In genomic region chr11:2137202-2138071, GRCh38 we compare ENCODE assay signal across 9 cellular contexts. TPM values are rescaled to one million over a fixed set of nuclear protein-coding genes. Genes with fewer than 3 reads are reported as not detected.
A peak's percentile ranks its signal among the peaks of the same experiment; 100 is the strongest.
DNase-seq lines count a peak whose midpoint lies in the region; ATAC-seq and TF ChIP-seq lines count a peak whose summit lies in the region.
"Had no signal": no experiment of that assay in that cellular context is flagged by ENCODE, and none has a peak within 500 bp of the region (broad histone marks: within the 10 kb centered on the region; RNA-seq: fewer than 3 reads in every experiment).

No MANE protein-coding gene starts in this region.

- no peak for TF ChIP-seq CTCF in CD8-positive, alpha-beta T cell (IDR thresholded peaks at IDR 0.05)
- TF ChIP-seq CTCF in epithelial cell of esophagus (IDR thresholded peaks at IDR 0.05; ENCODE audit: insufficient read depth, low read depth, low read length, missing control alignments) (no peak), neural cell (IDR thresholded peaks at IDR 0.05; ENCODE audit: poor library complexity, severe bottlenecking) (no peak)

- no peak overlapping the region for H3K27ac ChIP-seq in CD8-positive, alpha-beta T cell (ENCODE audit: low read depth, low read length)
- H3K27ac ChIP-seq in neural cell (ENCODE audit: low read length): no peak overlapping the region
- H3K27ac ChIP-seq: epithelial cell of prostate had no signal

- H3K9ac ChIP-seq in neural cell (ENCODE audit: low read length): no peak overlapping the region

- peaks cover 46% of the 10 kb centered on the region for H3K27me3 Mint-ChIP-seq in CD8-positive, alpha-beta T cell (ENCODE audit: low read depth)

- POLR2A ChIA-PET in CD8-positive, alpha-beta T cell (lab: Charles Lee): interaction anchor here (1.1 kb wide), 1 partner anchor 443 kb away, joined by 3 read pairs; no protein-coding TSS in a partner anchor

- no peaks in the 10 kb centered on the region for H3K36me3 ChIP-seq in CD8-positive, alpha-beta T cell (ENCODE audit: insufficient read depth, low read length)
- H3K36me3 ChIP-seq in neural cell (ENCODE audit: insufficient read depth, low read length): no peaks in the 10 kb centered on the region

- no peak overlapping the region for H3K27ac Mint-ChIP-seq in CD8-positive, alpha-beta T cell

- H3K36me3 Mint-ChIP-seq in CD8-positive, alpha-beta T cell: no peaks in the 10 kb centered on the region

- H3K4me3 Mint-ChIP-seq in CD8-positive, alpha-beta T cell: peak overlapping the region; percentile 60

- peak overlapping the region; percentile 15 for H3K4me3 ChIP-seq in CD8-positive, alpha-beta T cell (ENCODE audit: low read depth, low read length)
- H3K4me3 ChIP-seq in epithelial cell of esophagus (ENCODE audit: low read length) (peak overlapping the region; percentile 3), neural cell (ENCODE audit: low read length) (peak overlapping the region; percentile 28)

- H3K9me2 ChIP-seq in neural cell (ENCODE audit: insufficient read depth, low read length): no peaks in the 10 kb centered on the region

- intact Hi-C loops in CD8-positive, alpha-beta T cell (cut with DNase I, micrococcal nuclease): no loop called here

- no peak for ATAC-seq in CD8-positive, alpha-beta T cell
- no peak for ATAC-seq in GM21528 (IDR thresholded peaks at IDR 0.05; ENCODE audit: low FRiP score, unreplicated experiment)
- ATAC-seq in HG03378 (IDR thresholded peaks at IDR 0.05; ENCODE audit: unreplicated experiment): no peak
- no peak for ATAC-seq in HG03432 (IDR thresholded peaks at IDR 0.05; ENCODE audit: unreplicated experiment)
- no peak for ATAC-seq in GM18870 (IDR thresholded peaks at IDR 0.05; ENCODE audit: unreplicated experiment)

- peaks cover 42% of the 10 kb centered on the region for H3K27me3 ChIP-seq in CD8-positive, alpha-beta T cell (ENCODE audit: insufficient read depth, low read length)
- H3K27me3 ChIP-seq in neural cell (ENCODE audit: insufficient read depth, low read depth, low read length): peaks cover 51% of the 10 kb centered on the region

- no peak for TF ChIP-seq RAD21 in neural cell (conservative IDR thresholded peaks at IDR 0.05)

- H2AFZ ChIP-seq in neural cell (ENCODE audit: low read depth, low read length): no peak overlapping the region

- no peaks in the 10 kb centered on the region for H3K79me2 ChIP-seq in neural cell (replicated peaks; ENCODE audit: insufficient read depth, low read length)

- H4K20me1 ChIP-seq in neural cell (ENCODE audit: insufficient read depth): no peaks in the 10 kb centered on the region

- H3F3A ChIP-seq in neural cell (ENCODE audit: insufficient read depth, low read length, poor library complexity, severe bottlenecking): no peaks in the 10 kb centered on the region

- no peaks in the 10 kb centered on the region for H3K9me3 Mint-ChIP-seq in CD8-positive, alpha-beta T cell

- H3K4me1 ChIP-seq in CD8-positive, alpha-beta T cell (ENCODE audit: insufficient read depth, low read length): peaks cover 7% of the 10 kb centered on the region

- CTCF ChIA-PET in CD8-positive, alpha-beta T cell (lab: Charles Lee): no interaction called here

- no peak overlapping the region for H3K4me2 ChIP-seq in neural cell (ENCODE audit: low read length)

- no peak for TF ChIP-seq EP300 in neural cell (conservative IDR thresholded peaks at IDR 0.05; ENCODE audit: poor library complexity, severe bottlenecking)

- H3K9me3 ChIP-seq in CD8-positive, alpha-beta T cell (ENCODE audit: low read length): no peaks in the 10 kb centered on the region
- H3K9me3 ChIP-seq in neural cell (ENCODE audit: low read length): no peaks in the 10 kb centered on the region

- H3K4me1 Mint-ChIP-seq in CD8-positive, alpha-beta T cell (ENCODE audit: low read depth): peaks cover 3% of the 10 kb centered on the region

- DNase-seq in CD8-positive, alpha-beta T cell: peak in 1 of 7 experiments; percentile 23
- peak; percentile 64 for DNase-seq in NCI-H2227 treated with DMSO at 0.1 percent for 48 hours (lab: John Stamatoyannopoulos, UW)
- peak; percentile 27 for DNase-seq in epithelial cell of esophagus (ENCODE audit: low read depth)

TF ChIP-seq in neural cell, 6 proteins besides CTCF, POLR2A, EP300 and RAD21:
- no peak for TF ChIP-seq SMC3 (conservative IDR thresholded peaks at IDR 0.05; ENCODE audit: poor library complexity)
- TF ChIP-seq TAF1 (IDR thresholded peaks at IDR 0.05; ENCODE audit: low read depth): no peak
- no peak for TF ChIP-seq EZH2 (IDR thresholded peaks at IDR 0.05; ENCODE audit: borderline replicate concordance, insufficient read depth, low read length, poor library complexity, severe bottlenecking)
- TF ChIP-seq REST (IDR thresholded peaks at IDR 0.05; ENCODE audit: borderline replicate concordance): no peak
- no peak for TF ChIP-seq POLR2AphosphoS5 (IDR thresholded peaks at IDR 0.05)
- no peak for TF ChIP-seq MXI1 (conservative IDR thresholded peaks at IDR 0.05; ENCODE audit: poor library complexity, severe bottlenecking)

RNA-seq across cellular contexts. Expression of gene IGF2, which starts 1.8 kb away (rescaled TPM):
- total RNA-seq in CD8-positive, alpha-beta T cell: not detected
- polyA plus RNA-seq in neural cell: not detected in 2 replicates
- not detected in 2 replicates for polyA minus RNA-seq in neural cell

RNA-seq across cellular contexts. Expression of gene INS, which starts 23.6 kb away (rescaled TPM):
- not detected for total RNA-seq in CD8-positive, alpha-beta T cell
- not detected in 2 replicates for polyA plus RNA-seq in neural cell
- polyA minus RNA-seq in neural cell: not detected in 2 replicates

RNA-seq across cellular contexts. Expression of gene TH, which starts 34.2 kb away (rescaled TPM):
- total RNA-seq in CD8-positive, alpha-beta T cell: not detected
- polyA plus RNA-seq in neural cell: 3.6 and 10.9 TPM in 2 replicates
- polyA minus RNA-seq in neural cell: 2.1 and 3.9 TPM in 2 replicates
